8 cellular contexts compared by ENCODE assay signal in genomic region chr13:110712081-110712848, GRCh38. TPM values are rescaled to one million over a fixed set of nuclear protein-coding genes. Genes with fewer than 3 reads are reported as not detected.
A peak's percentile ranks its signal among the peaks of the same experiment; 100 is the strongest.
DNase-seq lines count a peak whose midpoint lies in the region; ATAC-seq and TF ChIP-seq lines count a peak whose summit lies in the region.

No MANE protein-coding gene starts in this region.

- peak; percentile 30 for ATAC-seq in GM21390 (IDR thresholded peaks at IDR 0.05; ENCODE audit: unreplicated experiment)

- H3K36me3 ChIP-seq in HUES6 (ENCODE audit: control insufficient read depth, insufficient read depth, low read length) = no peaks in the 10 kb centered on the region
- H3K36me3 ChIP-seq in OCI-LY1 (ENCODE audit: insufficient read depth, low read length) = no peaks in the 10 kb centered on the region; the same call in 1 of the 2 replicates

- H3K36me3 Mint-ChIP-seq in Calu3 (ENCODE audit: insufficient read depth, unreplicated experiment) = peaks cover 40% of the 10 kb centered on the region

- peaks cover 5% of the 10 kb centered on the region; the same call in 1 of the 2 replicates for H4K20me1 ChIP-seq in OCI-LY1 (ENCODE audit: insufficient read depth, low read length)

- no peaks in the 10 kb centered on the region for H3K9me3 Mint-ChIP-seq in Calu3 (ENCODE audit: low read depth, unreplicated experiment)

- peak overlapping the region; percentile 97 for H3K27ac Mint-ChIP-seq in Calu3 (ENCODE audit: unreplicated experiment)

- peaks cover 20% of the 10 kb centered on the region for H3K79me2 ChIP-seq in OCI-LY1 (ENCODE audit: insufficient read depth, low read length)

- H3K4me3 ChIP-seq in HUES6 (ENCODE audit: low read depth, low read length) = peak overlapping the region; percentile 95
- H3K4me3 ChIP-seq in OCI-LY1 (ENCODE audit: low read depth, low read length, poor library complexity, severe bottlenecking) = peak overlapping the region; percentile 78
- H3K4me3 ChIP-seq in epithelial cell of esophagus (ENCODE audit: low read length) = peak overlapping the region; percentile 90
- H3K4me3 ChIP-seq in mononuclear cell (ENCODE audit: low read length) = peak overlapping the region; percentile 98

- H3K4me1 ChIP-seq in HUES6 (ENCODE audit: control insufficient read depth, insufficient read depth, low read length) (peaks cover 4% of the 10 kb centered on the region; the same call in 1 of the 2 replicates), OCI-LY1 (ENCODE audit: insufficient read depth, low read length, severe bottlenecking) (peaks cover 31% of the 10 kb centered on the region), mononuclear cell (ENCODE audit: insufficient read depth, low read length) (peaks cover 26% of the 10 kb centered on the region)

- H3K9me2 ChIP-seq in OCI-LY1 (ENCODE audit: low read depth, low read length) = no peaks in the 10 kb centered on the region

- TF ChIP-seq CTCF in Calu3 (IDR thresholded peaks at IDR 0.05; ENCODE audit: unreplicated experiment) (no peak), OCI-LY1 (IDR thresholded peaks at IDR 0.05; ENCODE audit: low read length) (no peak), epithelial cell of esophagus (IDR thresholded peaks at IDR 0.05; ENCODE audit: insufficient read depth, low read depth, low read length, missing control alignments) (no peak)

- peak overlapping the region; percentile 90 for H3K4me3 Mint-ChIP-seq in Calu3 (ENCODE audit: low read depth, unreplicated experiment)

- H3K27ac ChIP-seq in HUES6 (ENCODE audit: low read depth, low read length) (peak overlapping the region; percentile 98), OCI-LY1 (ENCODE audit: low read depth, low read length, poor library complexity, severe bottlenecking) (peak overlapping the region; percentile 96)

- H3F3A ChIP-seq in OCI-LY1 (ENCODE audit: insufficient read depth, low read length) = peaks cover 10% of the 10 kb centered on the region

- H2AFZ ChIP-seq in OCI-LY1 (ENCODE audit: low read length) = no peak overlapping the region

- DNase-seq in Calu3 (peak; percentile 64), activated T-cell treated with anti-CD3 and anti-CD28 coated beads for 48 hours (ENCODE audit: low read depth) (peak; percentile 86), epithelial cell of esophagus (ENCODE audit: low read depth) (peak; percentile 84)
- peak; percentile 71 to 77 for DNase-seq in stimulated activated CD8-positive, alpha-beta memory T cell treated with anti-CD3 and anti-CD28 coated beads, Interleukin-4, amount 100 ng/mL, for 1 hour (ENCODE audit: low read depth in 2 of 2, low spot score in 1 of 2)

- H3K9ac ChIP-seq in HUES6 (ENCODE audit: low read length) (peak overlapping the region; percentile 94), OCI-LY1 (ENCODE audit: low read length) (peak overlapping the region; percentile 90)

- H3K9me3 ChIP-seq in HUES6 (ENCODE audit: control insufficient read depth, insufficient read depth, low read depth, low read length) (no peaks in the 10 kb centered on the region), OCI-LY1 (ENCODE audit: low read length) (no peaks in the 10 kb centered on the region), mononuclear cell (ENCODE audit: low read depth, low read length) (no peaks in the 10 kb centered on the region)

- CTCF ChIA-PET in Calu3 (lab: Charles Lee) = no interaction called here

- no TSS peak for BruUV-seq in Calu3 (replicated peaks; lab: Mats Ljungman, UMichigan)

- H3K27me3 ChIP-seq in HUES6 (ENCODE audit: control insufficient read depth, insufficient read depth, low read length) (no peaks in the 10 kb centered on the region), OCI-LY1 (ENCODE audit: insufficient read depth, low read length) (no peaks in the 10 kb centered on the region), mononuclear cell (ENCODE audit: insufficient read depth, low read length) (no peaks in the 10 kb centered on the region)

- intact Hi-C loops in Calu3 (cut with micrococcal nuclease; ENCODE audit: unreplicated experiment) = no loop called here

- H3K4me2 ChIP-seq in OCI-LY1 (ENCODE audit: low read length) = peak overlapping the region; percentile 86

- H3K4me1 Mint-ChIP-seq in Calu3 (ENCODE audit: low read depth, unreplicated experiment) = no peaks in the 10 kb centered on the region

- no peaks in the 10 kb centered on the region for H3K27me3 Mint-ChIP-seq in Calu3 (ENCODE audit: unreplicated experiment)

RNA-seq across cellular contexts. Expression of gene ING1, which starts 1.2 kb away (rescaled TPM):
- total RNA-seq in Calu3 (2022) (8.4 and 8.9 TPM in 2 replicates), mononuclear cell (18.7 TPM)

RNA-seq across cellular contexts. Expression of gene CARS2, which starts 6.3 kb away (rescaled TPM):
- total RNA-seq in Calu3 (2022) = 19.4 and 24.8 TPM in 2 replicates
- total RNA-seq in mononuclear cell = 44.4 TPM

Comparison
In these comparisons a context has a peak if more than half of its experiments do, and no peak if none do; other contexts are left out.
1. Peak in every context shown above with its lines: DNase-seq, ATAC-seq, H3K4me3 ChIP-seq and H3K27ac ChIP-seq.